1 cellular context compared by ENCODE assay signal in genomic region chr7:29989257-29989995, GRCh38.
TF ChIP-seq lines count a peak whose summit lies in the region.

SCRN1 (minus strand) TSS chr7:29989801; CDS start chr7:29969067, 20,734 bp downstream.

TF ChIP-seq in HepG2, 621 proteins besides CTCF, POLR2A, EP300 and RAD21 (continued from another document and continues in another):
- no peak for TF ChIP-seq ZBTB49 (CRISPR knock-in tag; IDR thresholded peaks at IDR 0.05; ENCODE audit: borderline replicate concordance)
- TF ChIP-seq SIX1 (CRISPR knock-in tag; IDR thresholded peaks at IDR 0.05; ENCODE audit: borderline replicate concordance): no peak
- no peak for TF ChIP-seq SP1 (IDR thresholded peaks at IDR 0.05)
- no peak for TF ChIP-seq SP1 (CRISPR knock-in tag; IDR thresholded peaks at IDR 0.05)
- no peak for TF ChIP-seq XBP1 (CRISPR knock-in tag; IDR thresholded peaks at IDR 0.05)
- TF ChIP-seq MYPOP (CRISPR knock-in tag; IDR thresholded peaks at IDR 0.05): no peak
- no peak for TF ChIP-seq CREB3 (CRISPR knock-in tag; IDR thresholded peaks at IDR 0.05)
- TF ChIP-seq STAG1 (CRISPR knock-in tag; IDR thresholded peaks at IDR 0.05): no peak
- no peak for TF ChIP-seq ZNF280B (CRISPR knock-in tag; IDR thresholded peaks at IDR 0.05; ENCODE audit: borderline replicate concordance)
- no peak for TF ChIP-seq SNAPC2 (CRISPR knock-in tag; IDR thresholded peaks at IDR 0.05)
- no peak for TF ChIP-seq ZNF33A (CRISPR knock-in tag; IDR thresholded peaks at IDR 0.05; ENCODE audit: borderline replicate concordance)
- no peak for TF ChIP-seq ZNF430 (CRISPR knock-in tag; IDR thresholded peaks at IDR 0.05)
- no peak for TF ChIP-seq KIAA2018 (CRISPR knock-in tag; IDR thresholded peaks at IDR 0.05; ENCODE audit: borderline replicate concordance)
- TF ChIP-seq ZNF383 (CRISPR knock-in tag; IDR thresholded peaks at IDR 0.05; ENCODE audit: borderline replicate concordance): no peak
- no peak for TF ChIP-seq MATR3 (CRISPR knock-in tag; IDR thresholded peaks at IDR 0.05)
- no peak for TF ChIP-seq ELF3 (CRISPR knock-in tag; IDR thresholded peaks at IDR 0.05)
- no peak for TF ChIP-seq ZNF101 (CRISPR knock-in tag; IDR thresholded peaks at IDR 0.05; ENCODE audit: borderline replicate concordance, low read depth)
- no peak for TF ChIP-seq SRSF9 (IDR thresholded peaks at IDR 0.05; ENCODE audit: borderline replicate concordance, insufficient read depth, low read depth, low read length, poor library complexity, severe bottlenecking)
- no peak for TF ChIP-seq NFKB2 (CRISPR knock-in tag; IDR thresholded peaks at IDR 0.05; ENCODE audit: borderline replicate concordance)
- TF ChIP-seq NFKBIZ (CRISPR knock-in tag; IDR thresholded peaks at IDR 0.05): no peak
- TF ChIP-seq MAFK (conservative IDR thresholded peaks at IDR 0.05 in 1 of 2, IDR thresholded peaks at IDR 0.05 in 1 of 2; ENCODE audit: low read length in 2 of 2): no peak
- 0 out of 2 replicates have a peak, but pooled peaks have one; percentile 61 for TF ChIP-seq ZBTB42 (CRISPR knock-in tag; IDR thresholded peaks at IDR 0.05)
- peak; percentile 13 for TF ChIP-seq TEAD3 (CRISPR knock-in tag; optimal IDR thresholded peaks at IDR 0.05; ENCODE audit: borderline replicate concordance)
- 0 out of 2 replicates have a peak, but pooled peaks have one; percentile 9 for TF ChIP-seq ZNF768 (CRISPR knock-in tag; IDR thresholded peaks at IDR 0.05)
- no peak for TF ChIP-seq ZNF576 (CRISPR knock-in tag; IDR thresholded peaks at IDR 0.05)
- TF ChIP-seq ZNF761 (CRISPR knock-in tag; conservative IDR thresholded peaks at IDR 0.05): no peak
- TF ChIP-seq NFE2L1 (CRISPR knock-in tag; IDR thresholded peaks at IDR 0.05; ENCODE audit: borderline replicate concordance): no peak
- no peak for TF ChIP-seq ARID5B (CRISPR knock-in tag; IDR thresholded peaks at IDR 0.05)
- TF ChIP-seq ZNF816 (CRISPR knock-in tag; IDR thresholded peaks at IDR 0.05; ENCODE audit: borderline replicate concordance): no peak
- TF ChIP-seq PRPF4 (IDR thresholded peaks at IDR 0.05; ENCODE audit: low read depth, low read length, poor library complexity, severe bottlenecking): no peak
- no peak for TF ChIP-seq ARNTL (CRISPR knock-in tag; IDR thresholded peaks at IDR 0.05)
- no peak for TF ChIP-seq CHCHD3 (CRISPR knock-in tag; IDR thresholded peaks at IDR 0.05)
- no peak for TF ChIP-seq JUNB (CRISPR knock-in tag; IDR thresholded peaks at IDR 0.05; ENCODE audit: borderline replicate concordance)
- no peak for TF ChIP-seq HNRNPUL1 (IDR thresholded peaks at IDR 0.05; ENCODE audit: low read depth, low read length)
- TF ChIP-seq ZNF33B (CRISPR knock-in tag; IDR thresholded peaks at IDR 0.05): no peak
- TF ChIP-seq ZNF639 (CRISPR knock-in tag; conservative IDR thresholded peaks at IDR 0.05): no peak
- TF ChIP-seq HMGXB4 (CRISPR knock-in tag; IDR thresholded peaks at IDR 0.05; ENCODE audit: borderline replicate concordance in 1 of 2, low read depth in 1 of 2): peak; percentile 15 to 58; a peak in 1 of 4 replicates
- TF ChIP-seq BRD4 (CRISPR knock-in tag; IDR thresholded peaks at IDR 0.05): peak; percentile 49; the same call in 1 of the 2 replicates
- no peak for TF ChIP-seq KAT2B (IDR thresholded peaks at IDR 0.05; ENCODE audit: borderline replicate concordance, low read depth, low read length)
